In genomic region chr17:74987418-74987908, GRCh38 we compare ENCODE assay signal across 8 cellular contexts. TPM values are rescaled to one million over a fixed set of nuclear protein-coding genes. Genes with fewer than 3 reads are reported as not detected.
DNase-seq lines count a peak whose midpoint lies in the region; ATAC-seq, FAIRE-seq and TF ChIP-seq lines count a peak whose summit lies in the region.

Gene CDR2L (plus strand): TSS chr17:74987632. CDS start chr17:74988044, 412 bp downstream.

- peak; percentile 92 to 93 for ATAC-seq in CD4-positive, CD25-positive, alpha-beta regulatory T cell (ENCODE audit: low read depth in 2 of 2)
- ATAC-seq in GM21360 (IDR thresholded peaks at IDR 0.05; ENCODE audit: unreplicated experiment): peak; percentile 79

- H3K9me3 ChIP-seq in CD4-positive, CD25-positive, alpha-beta regulatory T cell (ENCODE audit: control insufficient read depth in 2 of 2, low read length in 2 of 2): no peaks in the 10 kb centered on the region
- no peaks in the 10 kb centered on the region for H3K9me3 ChIP-seq in NT2/D1 (ENCODE audit: insufficient read depth, low read length)
- H3K9me3 ChIP-seq in endodermal cell (ENCODE audit: control insufficient read depth, low read length): no peaks in the 10 kb centered on the region

- peak within 1 kb of the TSS; percentile 85 to 94 (median 88) for H3K4me3 Mint-ChIP-seq in CD4-positive, CD25-positive, alpha-beta regulatory T cell
- H3K4me3 Mint-ChIP-seq in endodermal cell: peak within 1 kb of the TSS; percentile 79

- peaks cover 21% of the 10 kb centered on the region for H3K4me1 ChIP-seq in CD4-positive, CD25-positive, alpha-beta regulatory T cell (ENCODE audit: control insufficient read depth, insufficient read depth, low read length, poor library complexity, severe bottlenecking)
- peaks cover 18% of the 10 kb centered on the region for H3K4me1 ChIP-seq in NT2/D1 (ENCODE audit: insufficient read depth, insufficient read length)
- peaks cover 4% of the 10 kb centered on the region for H3K4me1 ChIP-seq in endodermal cell (ENCODE audit: control insufficient read depth, insufficient read depth, low read length)

- no peaks in the 10 kb centered on the region for H3K36me3 ChIP-seq in CD4-positive, CD25-positive, alpha-beta regulatory T cell (ENCODE audit: control insufficient read depth, insufficient read depth, low read length)
- H3K36me3 ChIP-seq in NT2/D1 (ENCODE audit: insufficient read depth, insufficient read length, low read length) (peaks cover 32% of the 10 kb centered on the region), endodermal cell (ENCODE audit: control insufficient read depth, insufficient read depth, low read length) (no peaks in the 10 kb centered on the region)

- peaks cover 24% of the 10 kb centered on the region for H3K27me3 Mint-ChIP-seq in CD4-positive, CD25-positive, alpha-beta regulatory T cell
- H3K27me3 Mint-ChIP-seq in endodermal cell (ENCODE audit: insufficient read depth): no peaks in the 10 kb centered on the region

- peaks cover 10% of the 10 kb centered on the region for H3K27me3 ChIP-seq in CD4-positive, CD25-positive, alpha-beta regulatory T cell (ENCODE audit: control insufficient read depth, insufficient read depth, low read length)
- no peaks in the 10 kb centered on the region for H3K27me3 ChIP-seq in NT2/D1 (ENCODE audit: insufficient read depth, insufficient read length)
- no peaks in the 10 kb centered on the region for H3K27me3 ChIP-seq in endodermal cell (ENCODE audit: control insufficient read depth, insufficient read depth, low read length, poor library complexity, severe bottlenecking)

- peak; percentile 97 for FAIRE-seq in HTR-8/SVneo (lab: Jason Lieb, UNC)

- no peaks in the 10 kb centered on the region for H3K9me3 Mint-ChIP-seq in CD4-positive, CD25-positive, alpha-beta regulatory T cell
- H3K9me3 Mint-ChIP-seq in endodermal cell: no peaks in the 10 kb centered on the region

- DNase-seq in CD4-positive, CD25-positive, alpha-beta regulatory T cell: peak; percentile 87 to 88 (median 88)
- DNase-seq in HTR-8/SVneo (ENCODE audit: insufficient read length, low spot score) (peak; percentile 98), NT2/D1 (ENCODE audit: low read depth, low spot score) (peak; percentile 85), endodermal cell (peak; percentile 100), mesenteric fat pad (ENCODE audit: low spot score) (peak; percentile 99)
- DNase-seq in activated CD8-positive, alpha-beta memory T cell treated with anti-CD3 and anti-CD28 coated beads, Interleukin-2, amount 50 U/mL, for 24 hours (ENCODE audit: extremely low read depth): peak; percentile 68
- DNase-seq in stimulated activated CD8-positive, alpha-beta memory T cell treated with anti-CD3 and anti-CD28 coated beads, Interleukin-12 subunit alpha, Interleukin-12 subunit beta, amount 100 ng/mL, for 4 hours (ENCODE audit: low read depth): peak; percentile 82

- peaks cover 3 to 19% (median 14%) of the 10 kb centered on the region in 4 donors for H3K4me1 Mint-ChIP-seq in CD4-positive, CD25-positive, alpha-beta regulatory T cell
- H3K4me1 Mint-ChIP-seq in endodermal cell: peaks cover 2% of the 10 kb centered on the region

- H3K36me3 Mint-ChIP-seq in CD4-positive, CD25-positive, alpha-beta regulatory T cell: no peaks in the 10 kb centered on the region
- peaks cover 2% of the 10 kb centered on the region for H3K36me3 Mint-ChIP-seq in endodermal cell (ENCODE audit: low read depth)

- H3K27ac Mint-ChIP-seq in CD4-positive, CD25-positive, alpha-beta regulatory T cell: peak within 1 kb of the TSS in 2 of 3 donors; percentile 78 to 80
- H3K27ac Mint-ChIP-seq in endodermal cell: peak within 1 kb of the TSS; percentile 92

- 0% methylated on average over 2 to 51 of the region's 51 CpGs for WGBS in endodermal cell (ENCODE audit: insufficient coverage in 1 of 2, insufficient read length in 1 of 2), 2 experiments

- H3K9ac ChIP-seq in NT2/D1 (ENCODE audit: insufficient read length, low read depth) (peak within 1 kb of the TSS; percentile 85), endodermal cell (ENCODE audit: extremely low read depth, low read length, poor library complexity, severe bottlenecking) (peak within 1 kb of the TSS; percentile 85)

- TF ChIP-seq CTCF in endodermal cell (conservative IDR thresholded peaks at IDR 0.05): peak; percentile 27

- peak within 1 kb of the TSS; percentile 83 for H3K4me3 ChIP-seq in CD4-positive, CD25-positive, alpha-beta regulatory T cell (ENCODE audit: low read depth, low read length)
- H3K4me3 ChIP-seq in NT2/D1 (ENCODE audit: insufficient read length, low read depth) (peak within 1 kb of the TSS; percentile 81), endodermal cell (ENCODE audit: low read length) (peak within 1 kb of the TSS; percentile 89)

- no peak within 1 kb of the TSS for H3K27ac ChIP-seq in CD4-positive, CD25-positive, alpha-beta regulatory T cell (ENCODE audit: insufficient read depth, low read length, poor library complexity, severe bottlenecking)
- H3K27ac ChIP-seq in endodermal cell (ENCODE audit: low read depth, low read length): peak within 1 kb of the TSS; percentile 89

RNA-seq across cellular contexts. Expression of gene CDR2L, which starts in this region (rescaled TPM):
- total RNA-seq in CD4-positive, CD25-positive, alpha-beta regulatory T cell: not detected
- polyA plus RNA-seq in CD4-positive, CD25-positive, alpha-beta regulatory T cell: under 1 TPM in 2 of 4 donors, not detected in 2; 0.05 to 0.09 TPM
- total RNA-seq in endodermal cell (10 to 100 TPM; 20.4 to 23.6 TPM), mesenteric fat pad (29.9 TPM)
- 14.9 TPM for polyA plus RNA-seq in endodermal cell (2013, experiment 1 of 2)
- polyA plus RNA-seq in endodermal cell (2013, experiment 2 of 2): 15.8 TPM

Comparison
In these comparisons a context has a peak if more than half of its experiments do, and no peak if none do; other contexts are left out.
1. RNA of gene CDR2L (total RNA-seq): 29.9 TPM in mesenteric fat pad (single experiment) and 20.4 to 23.6 TPM in endodermal cell; not detected in CD4-positive, CD25-positive, alpha-beta regulatory T cell (single experiment); every median in the first group is over 10 times any median in the second.
2. Peak in DNase-seq, ATAC-seq and H3K4me3 ChIP-seq in CD4-positive, CD25-positive, alpha-beta regulatory T cell; RNA of the gene not detected or under 1 TPM.
3. Peak in every context shown above with its lines, with median percentiles within 50 percentile points of each other: DNase-seq and H3K4me3 ChIP-seq.